ENCODE assay signal across 1 cellular context in the genomic region with DNA sequence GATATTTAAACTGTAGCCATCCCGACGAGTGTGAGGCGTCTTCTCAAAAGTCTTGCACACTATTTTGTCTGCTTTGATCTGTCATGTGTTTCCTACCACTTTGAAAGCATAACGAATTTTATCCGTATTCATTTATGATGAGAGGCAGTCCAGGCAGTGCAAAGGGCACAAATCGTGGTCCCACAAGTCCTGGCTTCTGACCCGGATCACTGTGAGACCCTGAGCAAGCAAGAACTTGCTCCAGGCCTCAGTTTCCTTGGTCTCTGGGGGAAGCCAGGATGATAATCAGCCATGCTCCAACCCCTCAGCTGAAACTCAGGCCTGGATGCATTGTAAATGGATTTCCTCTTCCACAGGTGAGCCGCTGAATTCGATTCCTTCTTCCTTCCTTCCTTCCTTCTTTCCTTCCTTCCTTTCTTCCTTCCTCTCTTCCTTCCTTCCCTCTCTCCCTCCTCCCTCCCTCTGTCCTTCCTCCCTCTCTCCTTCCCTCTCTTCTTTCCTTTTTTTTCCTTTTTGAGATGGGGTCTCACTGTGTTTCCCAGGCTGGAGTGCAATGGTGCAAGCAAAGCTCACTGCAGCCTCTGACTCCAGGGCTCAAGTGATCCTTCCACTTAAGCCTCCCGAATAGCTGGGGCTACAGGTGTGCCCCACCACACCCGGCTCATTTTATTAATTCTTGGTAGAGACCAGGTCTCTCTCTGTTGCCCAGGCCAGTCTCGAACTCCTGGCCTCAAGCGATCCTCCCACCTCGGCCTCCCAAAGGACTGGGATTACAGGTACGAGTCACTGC.
TF ChIP-seq lines count a peak whose summit lies in the region.

No MANE protein-coding gene starts in this region.

TF ChIP-seq in endothelial cell of umbilical vein, 7 proteins besides CTCF, POLR2A, EP300 and RAD21:
- TF ChIP-seq JUN (IDR thresholded peaks at IDR 0.05; ENCODE audit: borderline replicate concordance, insufficient read depth, insufficient read length, low read depth) (no peak), EZH2 (IDR thresholded peaks at IDR 0.05; ENCODE audit: borderline replicate concordance, low read depth, low read length, severe bottlenecking) (no peak), GATA2 (IDR thresholded peaks at IDR 0.05; ENCODE audit: insufficient read depth, insufficient read length, low read depth, low read length) (no peak), POLR2AphosphoS5 (IDR thresholded peaks at IDR 0.05; ENCODE audit: insufficient read depth, low read depth, low read length) (no peak), MAX (IDR thresholded peaks at IDR 0.05; ENCODE audit: insufficient read depth, insufficient read length) (no peak), MYC (IDR thresholded peaks at IDR 0.05; ENCODE audit: low read depth, low read length) (no peak), FOS (IDR thresholded peaks at IDR 0.05; ENCODE audit: borderline replicate concordance, insufficient read depth, low read length) (no peak)
